Comparison of ENCODE assay signal across 1 cellular context in genomic region chr11:108221981-108222685, GRCh38.
A peak's percentile ranks its signal among the peaks of the same experiment; 100 is the strongest.
TF ChIP-seq lines count a peak whose summit lies in the region.

Gene NPAT (minus strand): TSS chr11:108222638. CDS start chr11:108222536, 102 bp downstream.

TF ChIP-seq in HepG2, 621 proteins besides CTCF, POLR2A, EP300 and RAD21 (continued from another document and continues in another):
- TF ChIP-seq ARHGAP35 (CRISPR knock-in tag; IDR thresholded peaks at IDR 0.05; ENCODE audit: borderline replicate concordance) = no peak
- TF ChIP-seq WIZ (CRISPR knock-in tag; IDR thresholded peaks at IDR 0.05) = no peak; the same call in 1 of the 2 replicates
- no peak for TF ChIP-seq BRF2 (CRISPR knock-in tag; IDR thresholded peaks at IDR 0.05)
- 0 out of 2 replicates have a peak, but pooled peaks have one; percentile 7 for TF ChIP-seq NFKB2 (CRISPR knock-in tag; IDR thresholded peaks at IDR 0.05; ENCODE audit: borderline replicate concordance)
- TF ChIP-seq ZEB1 (IDR thresholded peaks at IDR 0.05; ENCODE audit: insufficient replicate concordance, low read depth) = no peak
- TF ChIP-seq MXD4 (CRISPR knock-in tag; IDR thresholded peaks at IDR 0.05) = no peak
- TF ChIP-seq MBD4 (IDR thresholded peaks at IDR 0.05; ENCODE audit: borderline replicate concordance, low read length) = no peak
- no peak for TF ChIP-seq ZNF280B (CRISPR knock-in tag; IDR thresholded peaks at IDR 0.05; ENCODE audit: borderline replicate concordance)
- TF ChIP-seq MYC (CRISPR knock-in tag; IDR thresholded peaks at IDR 0.05; ENCODE audit: borderline replicate concordance) = no peak
- no peak for TF ChIP-seq ZNF383 (CRISPR knock-in tag; IDR thresholded peaks at IDR 0.05; ENCODE audit: borderline replicate concordance)
- no peak for TF ChIP-seq ZNF546 (CRISPR knock-in tag; conservative IDR thresholded peaks at IDR 0.05)
- TF ChIP-seq SMARCC2 (IDR thresholded peaks at IDR 0.05) = no peak
- TF ChIP-seq ZNF33A (CRISPR knock-in tag; IDR thresholded peaks at IDR 0.05; ENCODE audit: borderline replicate concordance) = no peak
- TF ChIP-seq KMT2B (CRISPR knock-in tag; IDR thresholded peaks at IDR 0.05) = no peak
- no peak for TF ChIP-seq NFE2L1 (CRISPR knock-in tag; IDR thresholded peaks at IDR 0.05; ENCODE audit: borderline replicate concordance)
- TF ChIP-seq ZNF331 (CRISPR knock-in tag; IDR thresholded peaks at IDR 0.05) = peak; percentile 46; the same call in 1 of the 2 replicates
- no peak for TF ChIP-seq SIX4 (CRISPR knock-in tag; IDR thresholded peaks at IDR 0.05)
- TF ChIP-seq IRF1 (CRISPR knock-in tag; IDR thresholded peaks at IDR 0.05; ENCODE audit: low read depth) = no peak
- 0 out of 2 replicates have a peak, but pooled peaks have one; percentile 32 for TF ChIP-seq ZNF441 (CRISPR knock-in tag; IDR thresholded peaks at IDR 0.05; ENCODE audit: borderline replicate concordance)
- no peak for TF ChIP-seq HMGA1 (CRISPR knock-in tag; conservative IDR thresholded peaks at IDR 0.05)
- no peak for TF ChIP-seq MEIS2 (CRISPR knock-in tag; IDR thresholded peaks at IDR 0.05)
- no peak for TF ChIP-seq GLMP (CRISPR knock-in tag; IDR thresholded peaks at IDR 0.05; ENCODE audit: borderline replicate concordance)
- TF ChIP-seq ZNF468 (CRISPR knock-in tag; IDR thresholded peaks at IDR 0.05) = no peak
- no peak for TF ChIP-seq ZXDC (CRISPR knock-in tag; IDR thresholded peaks at IDR 0.05)
- peak; percentile 7; the same call in 1 of the 2 replicates for TF ChIP-seq ZNF430 (CRISPR knock-in tag; IDR thresholded peaks at IDR 0.05)
- TF ChIP-seq ZNF552 (CRISPR knock-in tag; IDR thresholded peaks at IDR 0.05; ENCODE audit: borderline replicate concordance) = no peak
- peak; percentile 16 for TF ChIP-seq BCL6 (CRISPR knock-in tag; IDR thresholded peaks at IDR 0.05)
- no peak for TF ChIP-seq THRA (CRISPR knock-in tag; IDR thresholded peaks at IDR 0.05; ENCODE audit: borderline replicate concordance)
- peak; percentile 45 for TF ChIP-seq ZNF501 (CRISPR knock-in tag; IDR thresholded peaks at IDR 0.05)
- no peak for TF ChIP-seq HCFC1 (IDR thresholded peaks at IDR 0.05; ENCODE audit: low read depth, low read length)
- TF ChIP-seq ZNF367 (CRISPR knock-in tag; IDR thresholded peaks at IDR 0.05; ENCODE audit: borderline replicate concordance) = no peak
- no peak for TF ChIP-seq KLF6 (CRISPR knock-in tag; IDR thresholded peaks at IDR 0.05)
- TF ChIP-seq SP4 (CRISPR knock-in tag; IDR thresholded peaks at IDR 0.05) = no peak; the same call in 1 of the 2 replicates
- TF ChIP-seq ETV5 (CRISPR knock-in tag; IDR thresholded peaks at IDR 0.05; ENCODE audit: borderline replicate concordance) = no peak
- TF ChIP-seq TCF12 (IDR thresholded peaks at IDR 0.05) = no peak
- TF ChIP-seq TCF12 (CRISPR knock-in tag; IDR thresholded peaks at IDR 0.05) = no peak
- no peak; the same call in 1 of the 2 replicates for TF ChIP-seq MEF2D (CRISPR knock-in tag; IDR thresholded peaks at IDR 0.05)
- TF ChIP-seq RCOR2 (CRISPR knock-in tag; IDR thresholded peaks at IDR 0.05) = no peak
- 0 out of 2 replicates have a peak, but pooled peaks have one; percentile 5 for TF ChIP-seq ZZZ3 (CRISPR knock-in tag; IDR thresholded peaks at IDR 0.05; ENCODE audit: borderline replicate concordance)
- TF ChIP-seq ZNF407 (CRISPR knock-in tag; IDR thresholded peaks at IDR 0.05; ENCODE audit: not compliant biosample characterization) = no peak
- no peak for TF ChIP-seq ZNF704 (CRISPR knock-in tag; IDR thresholded peaks at IDR 0.05; ENCODE audit: borderline replicate concordance)
- no peak for TF ChIP-seq ZNF549 (CRISPR knock-in tag; IDR thresholded peaks at IDR 0.05)
- no peak for TF ChIP-seq ARNT2 (CRISPR knock-in tag; IDR thresholded peaks at IDR 0.05; ENCODE audit: low read depth)
- no peak for TF ChIP-seq RORA (CRISPR knock-in tag; IDR thresholded peaks at IDR 0.05)
- TF ChIP-seq LBX2 (CRISPR knock-in tag; IDR thresholded peaks at IDR 0.05; ENCODE audit: borderline replicate concordance) = no peak
- TF ChIP-seq FOXP1 (IDR thresholded peaks at IDR 0.05) = no peak
- TF ChIP-seq FOXP1 (CRISPR knock-in tag; IDR thresholded peaks at IDR 0.05) = no peak
- no peak for TF ChIP-seq ZNF7 (CRISPR knock-in tag; IDR thresholded peaks at IDR 0.05)
- 0 out of 2 replicates have a peak, but pooled peaks have one; percentile 40 for TF ChIP-seq ZNF678 (CRISPR knock-in tag; IDR thresholded peaks at IDR 0.05)
- TF ChIP-seq ZFP90 (CRISPR knock-in tag; IDR thresholded peaks at IDR 0.05; ENCODE audit: borderline replicate concordance) = peak; percentile 61; the same call in 1 of the 2 replicates
- no peak for TF ChIP-seq MED13 (CRISPR knock-in tag; IDR thresholded peaks at IDR 0.05)
